ENCODE assay signal across 11 cellular contexts in the genomic region with DNA sequence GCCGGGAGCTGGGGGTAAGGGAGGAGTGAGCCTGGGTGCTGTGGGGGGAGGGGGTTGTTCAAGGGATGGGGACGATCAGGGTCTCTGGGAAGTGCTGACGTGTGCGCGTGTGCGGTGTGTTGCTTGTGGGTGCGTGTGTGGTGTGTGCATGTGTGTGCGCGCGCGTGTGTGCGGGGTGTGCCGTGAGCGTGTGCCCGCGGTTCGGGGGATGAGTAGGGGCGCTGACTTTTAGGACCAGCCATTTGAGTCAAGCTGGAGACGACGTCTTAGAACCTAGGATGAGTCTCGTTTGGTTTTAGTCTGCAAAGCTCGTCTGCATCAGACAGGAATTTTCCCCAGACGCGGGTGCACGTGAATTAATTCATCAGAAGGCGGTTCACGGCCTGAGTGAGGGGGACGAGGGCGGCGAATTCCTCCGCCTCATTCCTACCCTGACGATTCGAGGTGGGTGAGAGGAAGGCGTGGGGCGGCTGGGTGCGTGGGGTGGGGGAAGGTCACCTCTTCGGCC. TPM values are rescaled to one million over a fixed set of nuclear protein-coding genes. Genes with fewer than 3 reads are reported as not detected.
A peak's percentile ranks its signal among the peaks of the same experiment; 100 is the strongest.
DNase-seq lines count a peak whose midpoint lies in the region; ATAC-seq and TF ChIP-seq lines count a peak whose summit lies in the region.
"Had no signal": no experiment of that assay in that cellular context is flagged by ENCODE, and none has a peak within 500 bp of the region (broad histone marks: within the 10 kb centered on the region; RNA-seq: fewer than 3 reads in every experiment).

No MANE protein-coding gene starts in this region.

- no peak overlapping the region for H3K27ac ChIP-seq in foreskin keratinocyte
- H3K27ac ChIP-seq in smooth muscle cell (ENCODE audit: low read depth), result no peak overlapping the region
- H3K27ac ChIP-seq: cardiac muscle cell had no signal

- peak overlapping the region; percentile 82 for H3K4me2 ChIP-seq in smooth muscle cell

- H3K27me3 ChIP-seq in foreskin keratinocyte (peaks cover 80% of the 10 kb centered on the region), smooth muscle cell (ENCODE audit: low read depth) (peaks cover 82% of the 10 kb centered on the region)

- H3K4me1 Mint-ChIP-seq in activated CD8-positive, alpha-beta memory T cell treated with anti-CD3 and anti-CD28 coated beads, Interleukin-2, amount 10 ng/mL, durations not matched to agents 7 days and 5 days, result peaks cover 8% of the 10 kb centered on the region

- H3K4me1 ChIP-seq in foreskin keratinocyte (no peaks in the 10 kb centered on the region), smooth muscle cell (ENCODE audit: low read depth) (no peaks in the 10 kb centered on the region)

- ATAC-seq in activated CD8-positive, alpha-beta memory T cell treated with anti-CD3 and anti-CD28 coated beads, Interleukin-2, amount 10 ng/mL, durations not matched to agents 7 days and 5 days, result no peak
- ATAC-seq in foreskin keratinocyte, result peak; percentile 8
- no peak for ATAC-seq in HG02798 (IDR thresholded peaks at IDR 0.05; ENCODE audit: poor library complexity, unreplicated experiment)

- peaks cover 12% of the 10 kb centered on the region for H3K36me3 Mint-ChIP-seq in activated CD8-positive, alpha-beta memory T cell treated with anti-CD3 and anti-CD28 coated beads, Interleukin-2, amount 10 ng/mL, durations not matched to agents 7 days and 5 days

- CTCF ChIA-PET in activated CD8-positive, alpha-beta memory T cell treated with anti-CD3 and anti-CD28 coated beads, Interleukin-2, amount 10 ng/mL, durations not matched to agents 7 days and 5 days (lab: Charles Lee), result no interaction called here

- no peak overlapping the region for H2AFZ ChIP-seq in smooth muscle cell (ENCODE audit: low read depth)

- no peak overlapping the region for H3K4me3 Mint-ChIP-seq in activated CD8-positive, alpha-beta memory T cell treated with anti-CD3 and anti-CD28 coated beads, Interleukin-2, amount 10 ng/mL, durations not matched to agents 7 days and 5 days

- H3F3A ChIP-seq in smooth muscle cell (ENCODE audit: low read depth), result no peaks in the 10 kb centered on the region

- H3K9me3 Mint-ChIP-seq in activated CD8-positive, alpha-beta memory T cell treated with anti-CD3 and anti-CD28 coated beads, Interleukin-2, amount 10 ng/mL, durations not matched to agents 7 days and 5 days (ENCODE audit: low read depth), result peaks cover 7% of the 10 kb centered on the region

- peaks cover 57% of the 10 kb centered on the region for H3K27me3 Mint-ChIP-seq in activated CD8-positive, alpha-beta memory T cell treated with anti-CD3 and anti-CD28 coated beads, Interleukin-2, amount 10 ng/mL, durations not matched to agents 7 days and 5 days

- no peaks in the 10 kb centered on the region for H3K36me3 ChIP-seq in smooth muscle cell (ENCODE audit: low read depth)
- H3K36me3 ChIP-seq: cardiac muscle cell had no signal

- peak overlapping the region; percentile 61 for H3K27ac Mint-ChIP-seq in activated CD8-positive, alpha-beta memory T cell treated with anti-CD3 and anti-CD28 coated beads, Interleukin-2, amount 10 ng/mL, durations not matched to agents 7 days and 5 days

- 3% methylated on average over 25 of the region's 37 CpGs for WGBS in smooth muscle cell (ENCODE audit: low lambda C conversion rate)

- H3K9me3 ChIP-seq in smooth muscle cell (replicated peaks; ENCODE audit: low read depth), result no peaks in the 10 kb centered on the region

- H3K4me3 ChIP-seq in smooth muscle cell, result peak overlapping the region; percentile 6
- H3K4me3 ChIP-seq: cardiac muscle cell had no signal

- no peak for DNase-seq in activated CD8-positive, alpha-beta memory T cell treated with anti-CD3 and anti-CD28 coated beads, Interleukin-2, amount 10 ng/mL, durations not matched to agents 7 days and 5 days
- DNase-seq in activated CD8-positive, alpha-beta memory T cell treated with anti-CD3 and anti-CD28 coated beads, Interleukin-2, amount 50 U/mL, for 48 hours, result no peak
- peak; percentile 23 for DNase-seq in RPMI7951 (ENCODE audit: low read depth)
- DNase-seq in foreskin keratinocyte, result no peak
- no peak for DNase-seq in smooth muscle cell (lab: John Stamatoyannopoulos, UW; ENCODE audit: unreplicated experiment)
- DNase-seq in AG08396 (ENCODE audit: low spot score), result no peak
- DNase-seq in EL, result no peak
- DNase-seq: NCI-H187 treated with DMSO at 0.1 percent for 48 hours; stimulated activated CD4-positive, alpha-beta T cell treated with anti-CD3 and anti-CD28 coated beads, Interleukin-1b, Interleukin-23, amount 100 ng/mL, for 48 hours had no signal

- H3K9ac ChIP-seq in smooth muscle cell (ENCODE audit: low read depth), result no peak overlapping the region

- H4K20me1 ChIP-seq in smooth muscle cell (ENCODE audit: low read depth), result no peaks in the 10 kb centered on the region

- H3K79me2 ChIP-seq in smooth muscle cell (ENCODE audit: low read depth), result no peaks in the 10 kb centered on the region

- TF ChIP-seq CTCF in foreskin keratinocyte (conservative IDR thresholded peaks at IDR 0.05) (no peak), smooth muscle cell (IDR thresholded peaks at IDR 0.05; ENCODE audit: borderline replicate concordance, insufficient read depth, poor library complexity, severe bottlenecking) (no peak)

RNA-seq across cellular contexts. Expression of a gene that starts 0.9 kb away (rescaled TPM):
- not detected for total RNA-seq in activated CD8-positive, alpha-beta memory T cell treated with anti-CD3 and anti-CD28 coated beads, Interleukin-2, amount 10 ng/mL, durations not matched to agents 7 days and 5 days
- not detected in 2 replicates for total RNA-seq in RPMI7951 (2014; rRNA removed; shearing (Covaris generic))
- not detected in 2 replicates for total RNA-seq in foreskin keratinocyte
- not detected in 2 replicates for polyA plus RNA-seq in foreskin keratinocyte
- not detected in 2 replicates for total RNA-seq in smooth muscle cell
- polyA plus RNA-seq in smooth muscle cell, result not detected in 2 replicates
- total RNA-seq: cardiac muscle cell had no signal
- polyA plus RNA-seq: cardiac muscle cell had no signal

RNA-seq across cellular contexts. Expression of a gene that starts 48.3 kb away (rescaled TPM):
- 10 to 100 TPM; 10.0 to 14.6 TPM for total RNA-seq in activated CD8-positive, alpha-beta memory T cell treated with anti-CD3 and anti-CD28 coated beads, Interleukin-2, amount 10 ng/mL, durations not matched to agents 7 days and 5 days
- total RNA-seq in RPMI7951 (2014; rRNA removed; shearing (Covaris generic)), result not detected in 2 replicates
- total RNA-seq in foreskin keratinocyte (0.34 and 0.81 TPM in 2 replicates), smooth muscle cell (5.1 and 9.8 TPM in 2 replicates)
- polyA plus RNA-seq in foreskin keratinocyte (0.34 and 0.45 TPM in 2 replicates), smooth muscle cell (7.6 and 9.0 TPM in 2 replicates)
